In the genomic region with DNA sequence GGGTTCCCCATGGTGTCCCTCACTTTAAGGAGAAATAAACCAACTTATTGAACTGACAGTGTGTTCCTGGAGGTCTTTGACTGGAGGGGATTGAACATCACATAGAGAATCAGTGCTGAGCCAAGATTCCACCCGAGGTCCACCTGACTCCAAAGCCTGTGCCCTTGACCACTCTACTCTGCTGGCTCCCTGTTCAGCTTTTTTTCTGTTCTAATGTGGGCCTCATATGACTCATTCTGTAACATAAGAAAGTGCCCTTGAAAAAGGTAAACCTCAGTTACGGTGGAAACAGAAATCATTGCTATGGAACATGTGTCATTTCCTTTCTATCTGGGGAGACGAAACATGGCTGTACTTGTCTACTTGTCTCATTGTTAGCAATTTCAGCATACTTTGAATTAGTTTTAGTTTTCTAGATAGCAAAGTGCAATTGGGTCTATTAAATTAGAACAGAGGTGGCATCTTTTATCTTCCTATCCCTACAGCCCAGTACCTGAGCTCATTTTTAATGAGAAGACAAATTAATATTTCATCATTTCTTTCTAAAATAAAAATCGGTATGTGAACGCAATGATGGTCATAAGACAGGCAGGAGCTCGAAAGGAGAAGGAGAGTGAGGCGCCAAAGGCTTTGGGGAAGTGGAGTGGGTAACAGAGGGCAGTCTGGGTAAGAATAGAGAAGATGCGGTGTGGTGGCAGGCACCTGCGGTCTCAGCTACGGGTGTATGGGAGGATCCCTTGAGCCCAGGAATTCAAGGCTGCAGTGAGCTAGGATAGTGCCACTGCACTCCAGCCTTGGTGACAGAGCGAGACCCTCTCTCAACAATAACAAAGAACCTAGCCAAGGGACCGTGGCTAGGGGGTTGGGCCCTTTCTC, we compare ENCODE assay signal across 8 cellular contexts. TPM values are rescaled to one million over a fixed set of nuclear protein-coding genes. Genes with fewer than 3 reads are reported as not detected.
DNase-seq lines count a peak whose midpoint lies in the region; ATAC-seq and TF ChIP-seq lines count a peak whose summit lies in the region.

No MANE protein-coding gene starts in this region.

- no peaks in the 10 kb centered on the region for H3K9me3 ChIP-seq in testis

- POLR2A ChIA-PET in activated CD4-positive, alpha-beta T cell treated with anti-CD3 and anti-CD28 coated beads, Interleukin-2, amount 10 ng/mL, durations not matched to agents 7 days and 5 days (lab: Charles Lee) = no interaction called here

- intact Hi-C loops in dorsolateral prefrontal cortex (cut with DNase I) (loop anchor here in 1 of 2 donors (5.0 kb wide), 1 partner anchor 222 kb away; no protein-coding TSS in a partner anchor), testis (cut with DNase I; ENCODE audit: low total_unique reads) (no loop called here)

- H3K4me3 Mint-ChIP-seq in activated CD4-positive, alpha-beta T cell treated with anti-CD3 and anti-CD28 coated beads, Interleukin-2, amount 10 ng/mL, durations not matched to agents 7 days and 5 days = peak overlapping the region; percentile 79

- no peak for TF ChIP-seq POLR2A in testis (IDR thresholded peaks at IDR 0.05)

- H3K36me3 ChIP-seq in testis (ENCODE audit: low read depth, missing control alignments) = no peaks in the 10 kb centered on the region

- H3K4me3 ChIP-seq in dorsolateral prefrontal cortex = peak overlapping the region in 42 of 59 donors; percentile 60 to 87 (median 76)
- peak overlapping the region; percentile 69 for H3K4me3 ChIP-seq in skeletal muscle cell (ENCODE audit: low read depth, low read length)
- H3K4me3 ChIP-seq in testis = no peak overlapping the region

- H3K4me1 ChIP-seq in testis = peaks cover 30% of the 10 kb centered on the region

- H3K27me3 Mint-ChIP-seq in activated CD4-positive, alpha-beta T cell treated with anti-CD3 and anti-CD28 coated beads, Interleukin-2, amount 10 ng/mL, durations not matched to agents 7 days and 5 days = peaks cover 31% of the 10 kb centered on the region

- H3K27me3 ChIP-seq in dorsolateral prefrontal cortex (no peaks in the 10 kb centered on the region), testis (no peaks in the 10 kb centered on the region)

- H3K27ac ChIP-seq in dorsolateral prefrontal cortex (peak overlapping the region in 46 of 59 donors; percentile 18 to 95 (median 88)), testis (peak overlapping the region in 1 of 2 donors; percentile 44)

- no peaks in the 10 kb centered on the region for H3K36me3 Mint-ChIP-seq in activated CD4-positive, alpha-beta T cell treated with anti-CD3 and anti-CD28 coated beads, Interleukin-2, amount 10 ng/mL, durations not matched to agents 7 days and 5 days (ENCODE audit: low read depth)

- 63% methylated on average over 12 of the region's 12 CpGs for WGBS in testis, 2 donors

- ATAC-seq in HG02678 (IDR thresholded peaks at IDR 0.05; ENCODE audit: unreplicated experiment) = peak; percentile 64

- H3K4me1 Mint-ChIP-seq in activated CD4-positive, alpha-beta T cell treated with anti-CD3 and anti-CD28 coated beads, Interleukin-2, amount 10 ng/mL, durations not matched to agents 7 days and 5 days = peaks cover 29% of the 10 kb centered on the region

- peak; percentile 20 for DNase-seq in activated CD4-positive, alpha-beta T cell treated with anti-CD3 and anti-CD28 coated beads, Interleukin-2, amount 10 ng/mL, durations not matched to agents 7 days and 5 days
- no peak for DNase-seq in activated CD4-positive, alpha-beta T cell treated with anti-CD3 and anti-CD28 coated beads, Interleukin-2, amount 50 U/mL, for 1 hour
- DNase-seq in NOMO-1 treated with DMSO at 0.1 percent for 48 hours (lab: John Stamatoyannopoulos, UW; ENCODE audit: unreplicated experiment) (peak; percentile 79), dorsolateral prefrontal cortex (no peak), skeletal muscle cell (ENCODE audit: low read depth) (no peak), GM03348 (ENCODE audit: low spot score) (no peak), testis (no peak)

- CTCF ChIA-PET in activated CD4-positive, alpha-beta T cell treated with anti-CD3 and anti-CD28 coated beads, Interleukin-2, amount 10 ng/mL, durations not matched to agents 7 days and 5 days (lab: Charles Lee) = interaction anchor here (0.8 to 1.6 kb wide), 4 partner anchors 8 to 343 kb away, joined by 3 to 5 read pairs (median 3); no protein-coding TSS in a partner anchor

- peak overlapping the region; percentile 55 for H3K27ac Mint-ChIP-seq in activated CD4-positive, alpha-beta T cell treated with anti-CD3 and anti-CD28 coated beads, Interleukin-2, amount 10 ng/mL, durations not matched to agents 7 days and 5 days

- TF ChIP-seq CTCF in dorsolateral prefrontal cortex (IDR thresholded peaks at IDR 0.05 in 54 of 56, conservative IDR thresholded peaks at IDR 0.05 in 2 of 56; ENCODE audit: low read depth in 1 of 56, partially characterized antibody in 56 of 56) (no peak), testis (IDR thresholded peaks at IDR 0.05) (no peak)

- no peaks in the 10 kb centered on the region for H3K9me3 Mint-ChIP-seq in activated CD4-positive, alpha-beta T cell treated with anti-CD3 and anti-CD28 coated beads, Interleukin-2, amount 10 ng/mL, durations not matched to agents 7 days and 5 days

RNA-seq across cellular contexts. Expression of gene GSDME, which starts 1.5 kb away (rescaled TPM):
- total RNA-seq in activated CD4-positive, alpha-beta T cell treated with anti-CD3 and anti-CD28 coated beads, Interleukin-2, amount 10 ng/mL, durations not matched to agents 7 days and 5 days = 1 to 10 TPM; 1.8 to 2.1 TPM
- 10 to 100 TPM; 12.2 to 43.7 (median 24.5) TPM for total RNA-seq in dorsolateral prefrontal cortex
- total RNA-seq in testis = 10 to 100 TPM; 55.0 to 59.4 TPM
- 31.8 TPM for polyA plus RNA-seq in testis (ENCODE audit: insufficient read depth, low read depth, low replicate concordance)

Comparison
In these comparisons a context has a peak if more than half of its experiments do, and no peak if none do; other contexts are left out.
1. DNase-seq: peak in activated CD4-positive, alpha-beta T cell treated with anti-CD3 and anti-CD28 coated beads, Interleukin-2, amount 10 ng/mL, durations not matched to agents 7 days and 5 days (single experiment) and NOMO-1 treated with DMSO at 0.1 percent for 48 hours (single experiment); none in activated CD4-positive, alpha-beta T cell treated with anti-CD3 and anti-CD28 coated beads, Interleukin-2, amount 50 U/mL, for 1 hour (single experiment), dorsolateral prefrontal cortex (0 of 10), skeletal muscle cell (single experiment), GM03348 (single experiment) and testis (single experiment).
2. H3K4me3 ChIP-seq: peak in dorsolateral prefrontal cortex (42 of 59) and skeletal muscle cell (single experiment); none in testis (0 of 2).
3. RNA of gene GSDME, which starts 1.5 kb away (total RNA-seq): 55.0 to 59.4 TPM in testis and 12.2 to 43.7 TPM in dorsolateral prefrontal cortex; 1.8 to 2.1 TPM in activated CD4-positive, alpha-beta T cell treated with anti-CD3 and anti-CD28 coated beads, Interleukin-2, amount 10 ng/mL, durations not matched to agents 7 days and 5 days; every median in the first group is over 4 times any median in the second.